ENCODE assay signal across 13 cellular contexts in the genomic region with DNA sequence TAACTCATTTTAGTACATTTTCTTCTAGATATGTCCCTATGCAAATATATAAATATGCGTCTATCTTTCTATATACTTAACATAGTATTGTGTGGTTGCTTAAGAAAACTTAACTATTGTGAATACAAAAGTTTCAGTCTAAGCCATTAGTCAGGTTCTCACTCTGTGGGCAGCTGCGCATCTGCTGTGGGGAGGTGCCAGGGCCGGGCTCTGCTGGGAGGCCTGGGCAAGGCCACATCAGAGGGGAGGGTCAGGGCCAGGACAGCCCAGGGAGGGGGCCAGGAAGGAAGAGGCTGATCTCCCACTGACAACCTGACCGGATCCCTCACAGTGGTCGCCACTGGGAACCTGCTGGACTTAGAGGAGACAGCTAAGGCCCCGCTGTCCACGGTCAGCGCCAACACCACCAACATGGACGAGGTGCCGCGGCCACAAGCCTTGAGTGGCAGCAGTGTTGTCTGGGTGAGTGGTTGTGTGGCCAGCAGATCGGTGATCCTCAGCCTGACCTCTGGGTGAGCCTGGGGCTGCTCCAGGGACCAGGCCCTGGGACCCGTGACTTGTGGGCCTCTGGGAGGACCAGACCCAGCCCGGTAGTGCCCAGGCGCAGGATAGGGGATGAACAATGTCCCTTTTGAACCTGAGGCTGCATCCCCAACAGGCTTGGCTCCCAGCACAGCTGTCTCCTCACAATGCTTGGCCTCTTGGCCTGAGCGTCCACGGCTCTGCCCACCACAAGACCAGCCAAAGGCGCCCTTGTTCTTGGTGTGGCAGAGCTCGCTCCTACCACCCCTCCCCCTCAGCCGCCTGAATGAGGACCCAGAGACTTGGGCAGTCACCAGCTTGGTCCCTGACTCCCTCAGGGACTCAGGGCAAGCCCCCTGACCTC. TPM values are rescaled to one million over a fixed set of nuclear protein-coding genes. Genes with fewer than 3 reads are reported as not detected.
DNase-seq lines count a peak whose midpoint lies in the region; ATAC-seq and TF ChIP-seq lines count a peak whose summit lies in the region.
"Had no signal": no experiment of that assay in that cellular context is flagged by ENCODE, and none has a peak within 500 bp of the region (broad histone marks: within the 10 kb centered on the region; RNA-seq: fewer than 3 reads in every experiment).

No MANE protein-coding gene starts in this region.

- no peak for TF ChIP-seq CTCF in lower lobe of right lung (IDR thresholded peaks at IDR 0.05)
- TF ChIP-seq CTCF in stomach (IDR thresholded peaks at IDR 0.05): no peak
- no peak for TF ChIP-seq CTCF in endodermal cell (conservative IDR thresholded peaks at IDR 0.05)

- no peak overlapping the region for H3K9ac ChIP-seq in endodermal cell (ENCODE audit: extremely low read depth, low read length, poor library complexity, severe bottlenecking)

- H3K36me3 Mint-ChIP-seq in activated CD4-positive, alpha-beta T cell treated with anti-CD3 and anti-CD28 coated beads, Interleukin-2, amount 10 ng/mL, durations not matched to agents 24 days and 14 days (ENCODE audit: low read depth): peaks cover 14% of the 10 kb centered on the region
- H3K36me3 Mint-ChIP-seq in activated naive CD4-positive, alpha-beta T cell treated with anti-CD3 and anti-CD28 coated beads, Interleukin-2, amount 50 U/mL, for 24 hours: no peaks in the 10 kb centered on the region
- H3K36me3 Mint-ChIP-seq in endodermal cell (ENCODE audit: low read depth): peaks cover 3% of the 10 kb centered on the region

- no peak for TF ChIP-seq EP300 in stomach (IDR thresholded peaks at IDR 0.05)

- H3K27ac Mint-ChIP-seq in activated CD4-positive, alpha-beta T cell treated with anti-CD3 and anti-CD28 coated beads, Interleukin-2, amount 10 ng/mL, durations not matched to agents 24 days and 14 days: peak overlapping the region; percentile 80
- H3K27ac Mint-ChIP-seq in activated naive CD4-positive, alpha-beta T cell treated with anti-CD3 and anti-CD28 coated beads, Interleukin-2, amount 50 U/mL, for 24 hours: peak overlapping the region; percentile 98
- H3K27ac Mint-ChIP-seq in endodermal cell: no peak overlapping the region
- H3K27ac Mint-ChIP-seq: WTC11 had no signal

- no peak for ATAC-seq in lower lobe of right lung
- ATAC-seq in GM21576 (IDR thresholded peaks at IDR 0.05; ENCODE audit: unreplicated experiment): no peak
- no peak for ATAC-seq in HG02840 (IDR thresholded peaks at IDR 0.05; ENCODE audit: low FRiP score, unreplicated experiment)
- ATAC-seq: WTC11 had no signal

- TF ChIP-seq POLR2A in stomach (IDR thresholded peaks at IDR 0.05): no peak

- peaks cover 3% of the 10 kb centered on the region for H3K27me3 Mint-ChIP-seq in activated CD4-positive, alpha-beta T cell treated with anti-CD3 and anti-CD28 coated beads, Interleukin-2, amount 10 ng/mL, durations not matched to agents 24 days and 14 days
- no peaks in the 10 kb centered on the region for H3K27me3 Mint-ChIP-seq in activated naive CD4-positive, alpha-beta T cell treated with anti-CD3 and anti-CD28 coated beads, Interleukin-2, amount 50 U/mL, for 24 hours
- no peaks in the 10 kb centered on the region for H3K27me3 Mint-ChIP-seq in endodermal cell (ENCODE audit: insufficient read depth)

- peaks cover 46% of the 10 kb centered on the region for H3K36me3 ChIP-seq in lower lobe of right lung
- H3K36me3 ChIP-seq in stomach: peaks cover 8 to 60% (median 55%) of the 10 kb centered on the region in 4 donors
- no peaks in the 10 kb centered on the region for H3K36me3 ChIP-seq in endodermal cell (ENCODE audit: control insufficient read depth, insufficient read depth, low read length)
- H3K36me3 ChIP-seq: uterus had no signal

- DNase-seq in activated CD4-positive, alpha-beta T cell treated with anti-CD3 and anti-CD28 coated beads, Interleukin-2, amount 10 ng/mL, durations not matched to agents 24 days and 14 days: no peak
- DNase-seq in activated CD4-positive, alpha-beta T cell treated with anti-CD3 and anti-CD28 coated beads for 1 hour: no peak
- DNase-seq in lower lobe of right lung (no peak), stomach (no peak), endodermal cell (no peak)
- DNase-seq: KBM-7, left colon, uterus had no signal

- peak overlapping the region; percentile 16 for H3K4me3 ChIP-seq in lower lobe of right lung
- H3K4me3 ChIP-seq in stomach: no peak overlapping the region
- no peak overlapping the region for H3K4me3 ChIP-seq in endodermal cell (ENCODE audit: low read length)
- H3K4me3 ChIP-seq: pancreas, uterus had no signal

- H3K27me3 ChIP-seq in lower lobe of right lung (ENCODE audit: low read depth) (no peaks in the 10 kb centered on the region), stomach (no peaks in the 10 kb centered on the region), endodermal cell (ENCODE audit: control insufficient read depth, insufficient read depth, low read length, poor library complexity, severe bottlenecking) (no peaks in the 10 kb centered on the region)
- H3K27me3 ChIP-seq: pancreas, uterus had no signal

- peak overlapping the region; percentile 65 for H3K4me3 Mint-ChIP-seq in activated CD4-positive, alpha-beta T cell treated with anti-CD3 and anti-CD28 coated beads, Interleukin-2, amount 10 ng/mL, durations not matched to agents 24 days and 14 days
- peak overlapping the region; percentile 91 for H3K4me3 Mint-ChIP-seq in activated naive CD4-positive, alpha-beta T cell treated with anti-CD3 and anti-CD28 coated beads, Interleukin-2, amount 50 U/mL, for 24 hours
- no peak overlapping the region for H3K4me3 Mint-ChIP-seq in endodermal cell
- H3K4me3 Mint-ChIP-seq: WTC11 had no signal

- H3K27ac ChIP-seq in lower lobe of right lung (peak overlapping the region; percentile 7), stomach (peak overlapping the region in 3 of 5 donors; percentile 57 to 90 (median 63)), endodermal cell (ENCODE audit: low read depth, low read length) (no peak overlapping the region)
- H3K27ac ChIP-seq: pancreas had no signal

- H3K9me3 Mint-ChIP-seq in activated CD4-positive, alpha-beta T cell treated with anti-CD3 and anti-CD28 coated beads, Interleukin-2, amount 10 ng/mL, durations not matched to agents 24 days and 14 days: no peaks in the 10 kb centered on the region
- H3K9me3 Mint-ChIP-seq in activated naive CD4-positive, alpha-beta T cell treated with anti-CD3 and anti-CD28 coated beads, Interleukin-2, amount 50 U/mL, for 24 hours: no peaks in the 10 kb centered on the region
- no peaks in the 10 kb centered on the region for H3K9me3 Mint-ChIP-seq in endodermal cell
- H3K9me3 Mint-ChIP-seq: WTC11 had no signal

- H3K4me1 ChIP-seq in lower lobe of right lung (peaks cover 65% of the 10 kb centered on the region), stomach (peaks cover 36 to 63% (median 44%) of the 10 kb centered on the region in 4 donors), endodermal cell (ENCODE audit: control insufficient read depth, insufficient read depth, low read length) (no peaks in the 10 kb centered on the region)
- H3K4me1 ChIP-seq: pancreas had no signal

- no peaks in the 10 kb centered on the region for H3K9me3 ChIP-seq in lower lobe of right lung
- H3K9me3 ChIP-seq in stomach: no peaks in the 10 kb centered on the region
- H3K9me3 ChIP-seq in endodermal cell (ENCODE audit: control insufficient read depth, low read length): no peaks in the 10 kb centered on the region
- H3K9me3 ChIP-seq: pancreas, uterus had no signal

- intact Hi-C loops in activated CD4-positive, alpha-beta T cell treated with anti-CD3 and anti-CD28 coated beads, Interleukin-2, amount 10 ng/mL, durations not matched to agents 24 days and 14 days (cut with micrococcal nuclease): loop anchor here (5.0 kb wide), 1 partner anchor 114 kb away; no protein-coding TSS in a partner anchor
- intact Hi-C loops in lower lobe of right lung (cut with DNase I) (no loop called here), stomach (cut with DNase I; ENCODE audit: low total_unique reads) (no loop called here)

- H3K4me1 Mint-ChIP-seq in activated CD4-positive, alpha-beta T cell treated with anti-CD3 and anti-CD28 coated beads, Interleukin-2, amount 10 ng/mL, durations not matched to agents 24 days and 14 days: peaks cover 59% of the 10 kb centered on the region
- H3K4me1 Mint-ChIP-seq in activated naive CD4-positive, alpha-beta T cell treated with anti-CD3 and anti-CD28 coated beads, Interleukin-2, amount 50 U/mL, for 24 hours: peaks cover 91% of the 10 kb centered on the region
- H3K4me1 Mint-ChIP-seq in endodermal cell: peaks cover 13% of the 10 kb centered on the region

- 89 to 93% (median 90%) methylated on average over 17 to 20 of the region's 20 CpGs for WGBS in stomach, 5 donors
- WGBS in endodermal cell (ENCODE audit: insufficient coverage in 1 of 2, insufficient read length in 1 of 2), 2 experiments: 93 to 96% methylated on average over 13 to 19 of the region's 20 CpGs

RNA-seq across cellular contexts. Expression of gene LDLRAP1, which starts 20.2 kb away (rescaled TPM):
- total RNA-seq in activated CD4-positive, alpha-beta T cell treated with anti-CD3 and anti-CD28 coated beads, Interleukin-2, amount 10 ng/mL, durations not matched to agents 24 days and 14 days: 6.1 TPM in 2 replicates
- total RNA-seq in lower lobe of right lung (30.3 TPM), stomach (10 to 100 TPM in 4 of 5 donors, not detected in 1; 10.6 to 73.7 (median 39.8) TPM), endodermal cell (10 to 100 TPM; 13.9 to 14.5 TPM)
- 10 to 100 TPM; 13.3 to 17.6 (median 15.7) TPM for polyA plus RNA-seq in stomach
- 9.4 TPM for polyA plus RNA-seq in endodermal cell (2013, experiment 1 of 2)
- polyA plus RNA-seq in endodermal cell (2013, experiment 2 of 2): 8.9 TPM

RNA-seq across cellular contexts. Expression of gene MAN1C1, which starts 53.0 kb away (rescaled TPM):
- 2.2 and 2.9 TPM in 2 replicates for total RNA-seq in activated CD4-positive, alpha-beta T cell treated with anti-CD3 and anti-CD28 coated beads, Interleukin-2, amount 10 ng/mL, durations not matched to agents 24 days and 14 days
- 20.4 TPM for total RNA-seq in lower lobe of right lung
- 10 to 100 TPM in 1 of 5 donors, 1 to 10 TPM in 4; 4.6 to 33.9 (median 6.4) TPM for total RNA-seq in stomach
- 10 to 100 TPM in 1 of 3 donors, 1 to 10 TPM in 2; 4.3 to 10.0 (median 4.5) TPM for polyA plus RNA-seq in stomach
- 1 to 10 TPM; 2.2 to 4.3 TPM for total RNA-seq in endodermal cell
- polyA plus RNA-seq in endodermal cell (2013, experiment 1 of 2): 8.0 TPM
- polyA plus RNA-seq in endodermal cell (2013, experiment 2 of 2): 6.9 TPM
